Comparison of ENCODE assay signal across 2 cellular contexts in the genomic region with DNA sequence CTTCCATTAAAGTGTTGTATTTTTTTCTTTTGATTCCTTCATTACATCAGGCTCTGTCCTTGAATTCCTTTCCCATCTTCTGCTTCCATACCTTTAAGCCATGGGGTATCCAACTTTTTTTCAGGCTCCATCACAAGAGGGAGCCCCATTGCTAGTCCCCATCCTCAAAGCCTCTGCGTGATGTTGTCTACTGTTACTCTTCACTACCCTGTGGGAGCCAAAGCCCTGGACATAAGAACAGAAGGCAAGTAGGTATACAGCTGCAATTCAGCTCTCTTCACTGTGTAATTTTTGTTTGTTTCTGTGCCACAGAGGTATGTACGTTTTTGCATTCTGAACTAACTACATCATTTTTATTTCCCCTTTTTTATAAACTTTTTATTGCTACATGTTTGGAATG.
TF ChIP-seq lines count a peak whose summit lies in the region.

No MANE protein-coding gene starts in this region.

TF ChIP-seq in IMR-90, 13 proteins besides CTCF, POLR2A, EP300 and RAD21:
- TF ChIP-seq CHD1 (IDR thresholded peaks at IDR 0.05; ENCODE audit: low read depth, low read length) (no peak), SMC3 (IDR thresholded peaks at IDR 0.05; ENCODE audit: low read depth, low read length) (no peak), MAFK (IDR thresholded peaks at IDR 0.05; ENCODE audit: low read depth, low read length) (no peak), CEBPB (IDR thresholded peaks at IDR 0.05; ENCODE audit: low read depth, low read length) (no peak), NFE2L2 (IDR thresholded peaks at IDR 0.05; ENCODE audit: low read depth, low read length) (no peak), BHLHE40 (IDR thresholded peaks at IDR 0.05; ENCODE audit: low read depth, low read length) (no peak), RCOR1 (IDR thresholded peaks at IDR 0.05; ENCODE audit: insufficient replicate concordance, low read length) (no peak), MXI1 (IDR thresholded peaks at IDR 0.05; ENCODE audit: borderline replicate concordance, low read depth, low read length) (no peak), MAZ (IDR thresholded peaks at IDR 0.05; ENCODE audit: borderline replicate concordance, low read depth, low read length) (no peak), RFX5 (IDR thresholded peaks at IDR 0.05; ENCODE audit: low read depth, low read length) (no peak)
- TF ChIP-seq, protein P1, sequence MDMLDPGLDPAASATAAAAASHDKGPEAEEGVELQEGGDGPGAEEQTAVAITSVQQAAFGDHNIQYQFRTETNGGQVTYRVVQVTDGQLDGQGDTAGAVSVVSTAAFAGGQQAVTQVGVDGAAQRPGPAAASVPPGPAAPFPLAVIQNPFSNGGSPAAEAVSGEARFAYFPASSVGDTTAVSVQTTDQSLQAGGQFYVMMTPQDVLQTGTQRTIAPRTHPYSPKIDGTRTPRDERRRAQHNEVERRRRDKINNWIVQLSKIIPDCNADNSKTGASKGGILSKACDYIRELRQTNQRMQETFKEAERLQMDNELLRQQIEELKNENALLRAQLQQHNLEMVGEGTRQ (IDR thresholded peaks at IDR 0.05; ENCODE audit: low read depth, low read length), result no peak
- TF ChIP-seq, protein P2, sequence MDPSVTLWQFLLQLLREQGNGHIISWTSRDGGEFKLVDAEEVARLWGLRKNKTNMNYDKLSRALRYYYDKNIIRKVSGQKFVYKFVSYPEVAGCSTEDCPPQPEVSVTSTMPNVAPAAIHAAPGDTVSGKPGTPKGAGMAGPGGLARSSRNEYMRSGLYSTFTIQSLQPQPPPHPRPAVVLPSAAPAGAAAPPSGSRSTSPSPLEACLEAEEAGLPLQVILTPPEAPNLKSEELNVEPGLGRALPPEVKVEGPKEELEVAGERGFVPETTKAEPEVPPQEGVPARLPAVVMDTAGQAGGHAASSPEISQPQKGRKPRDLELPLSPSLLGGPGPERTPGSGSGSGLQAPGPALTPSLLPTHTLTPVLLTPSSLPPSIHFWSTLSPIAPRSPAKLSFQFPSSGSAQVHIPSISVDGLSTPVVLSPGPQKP (IDR thresholded peaks at IDR 0.05; ENCODE audit: borderline replicate concordance, low read depth, low read length), result no peak

TF ChIP-seq in H1, 55 proteins besides CTCF, POLR2A, EP300 and RAD21:
- no peak for TF ChIP-seq SIN3A (conservative IDR thresholded peaks at IDR 0.05 in 1 of 2, IDR thresholded peaks at IDR 0.05 in 1 of 2; ENCODE audit: low read depth in 1 of 2, low read length in 2 of 2)
- no peak for TF ChIP-seq KDM5A (IDR thresholded peaks at IDR 0.05; ENCODE audit: low read length)
- TF ChIP-seq CHD1 (IDR thresholded peaks at IDR 0.05; ENCODE audit: low read depth, low read length), result no peak
- TF ChIP-seq ASH2L (IDR thresholded peaks at IDR 0.05; ENCODE audit: low read length), result no peak
- TF ChIP-seq SIX5 (IDR thresholded peaks at IDR 0.05; ENCODE audit: low read depth, low read length), result no peak
TF ChIP-seq in H1: peak in this region for 0.
